ENCODE assay signal across 1 cellular context in the genomic region with DNA sequence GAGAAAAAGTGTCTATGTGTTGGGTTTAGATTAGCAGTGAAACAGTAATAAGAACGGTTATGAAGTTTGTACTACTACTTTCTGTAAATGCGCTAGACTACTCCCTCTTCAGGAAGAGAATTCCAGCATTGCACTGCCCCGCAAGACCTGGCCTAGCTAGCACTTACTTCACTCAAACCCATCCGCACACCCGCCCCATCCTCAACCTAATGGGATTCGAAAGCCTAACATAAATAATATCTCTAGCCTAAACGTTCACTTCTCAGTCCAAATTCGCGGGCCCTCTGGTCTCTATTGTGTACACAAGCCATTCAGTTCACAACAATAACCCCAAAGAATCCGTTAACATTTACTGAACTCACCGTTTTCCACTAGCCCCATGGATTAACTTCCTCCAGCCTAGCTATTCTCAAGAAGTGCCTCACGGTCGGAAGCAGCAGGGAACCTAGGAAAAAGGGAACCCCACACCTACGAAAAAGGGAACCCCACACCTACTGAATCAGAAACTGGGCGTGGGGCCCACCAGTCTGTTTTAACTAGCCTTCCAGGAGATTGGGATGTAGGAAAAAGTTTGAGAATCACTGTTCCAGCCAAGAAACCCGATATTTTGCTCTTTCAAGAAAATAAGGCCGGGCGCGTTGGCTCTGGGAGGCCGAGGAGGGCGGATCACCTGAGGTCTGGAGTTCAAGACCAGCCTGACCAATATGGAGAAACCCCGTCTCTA.
TF ChIP-seq lines count a peak whose summit lies in the region.

No MANE protein-coding gene starts in this region.

TF ChIP-seq in K562, 482 proteins besides CTCF, POLR2A, EP300 and RAD21 (continued from another document and continues in another):
- TF ChIP-seq ZNF696 (CRISPR knock-in tag; conservative IDR thresholded peaks at IDR 0.05): no peak
- TF ChIP-seq NFYB (IDR thresholded peaks at IDR 0.05; ENCODE audit: extremely low read depth, insufficient read length): no peak
- TF ChIP-seq ZNF253 (CRISPR knock-in tag; conservative IDR thresholded peaks at IDR 0.05): no peak
- no peak for TF ChIP-seq RFX5 (IDR thresholded peaks at IDR 0.05; ENCODE audit: low read depth, low read length)
- TF ChIP-seq RB1 (IDR thresholded peaks at IDR 0.05; ENCODE audit: low read depth): no peak
- TF ChIP-seq, protein P1, sequence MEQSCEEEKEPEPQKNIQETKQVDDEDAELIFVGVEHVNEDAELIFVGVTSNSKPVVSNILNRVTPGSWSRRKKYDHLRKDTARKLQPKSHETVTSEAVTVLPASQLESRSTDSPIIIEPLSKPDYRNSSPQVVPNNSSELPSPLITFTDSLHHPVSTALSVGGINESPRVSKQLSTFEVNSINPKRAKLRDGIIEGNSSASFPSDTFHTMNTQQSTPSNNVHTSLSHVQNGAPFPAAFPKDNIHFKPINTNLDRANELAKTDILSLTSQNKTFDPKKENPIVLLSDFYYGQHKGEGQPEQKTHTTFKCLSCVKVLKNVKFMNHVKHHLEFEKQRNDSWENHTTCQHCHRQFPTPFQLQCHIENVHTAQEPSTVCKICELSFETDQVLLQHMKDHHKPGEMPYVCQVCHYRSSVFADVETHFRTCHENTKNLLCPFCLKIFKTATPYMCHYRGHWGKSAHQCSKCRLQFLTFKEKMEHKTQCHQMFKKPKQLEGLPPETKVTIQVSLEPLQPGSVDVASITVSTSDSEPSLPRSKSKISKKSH (CRISPR knock-in tag; IDR thresholded peaks at IDR 0.05): no peak
- TF ChIP-seq MYC (IDR thresholded peaks at IDR 0.05; ENCODE audit: low read depth, low read length): no peak; the same call in 1 of the 2 replicates
- TF ChIP-seq MYC (CRISPR knock-in tag; IDR thresholded peaks at IDR 0.05; ENCODE audit: borderline replicate concordance, low read depth): no peak
- 0 out of 4 replicates have a peak, but pooled peaks of 1 of the 2 experiments have one; percentile 12 for TF ChIP-seq ARNT (IDR thresholded peaks at IDR 0.05)
- TF ChIP-seq, protein P2, sequence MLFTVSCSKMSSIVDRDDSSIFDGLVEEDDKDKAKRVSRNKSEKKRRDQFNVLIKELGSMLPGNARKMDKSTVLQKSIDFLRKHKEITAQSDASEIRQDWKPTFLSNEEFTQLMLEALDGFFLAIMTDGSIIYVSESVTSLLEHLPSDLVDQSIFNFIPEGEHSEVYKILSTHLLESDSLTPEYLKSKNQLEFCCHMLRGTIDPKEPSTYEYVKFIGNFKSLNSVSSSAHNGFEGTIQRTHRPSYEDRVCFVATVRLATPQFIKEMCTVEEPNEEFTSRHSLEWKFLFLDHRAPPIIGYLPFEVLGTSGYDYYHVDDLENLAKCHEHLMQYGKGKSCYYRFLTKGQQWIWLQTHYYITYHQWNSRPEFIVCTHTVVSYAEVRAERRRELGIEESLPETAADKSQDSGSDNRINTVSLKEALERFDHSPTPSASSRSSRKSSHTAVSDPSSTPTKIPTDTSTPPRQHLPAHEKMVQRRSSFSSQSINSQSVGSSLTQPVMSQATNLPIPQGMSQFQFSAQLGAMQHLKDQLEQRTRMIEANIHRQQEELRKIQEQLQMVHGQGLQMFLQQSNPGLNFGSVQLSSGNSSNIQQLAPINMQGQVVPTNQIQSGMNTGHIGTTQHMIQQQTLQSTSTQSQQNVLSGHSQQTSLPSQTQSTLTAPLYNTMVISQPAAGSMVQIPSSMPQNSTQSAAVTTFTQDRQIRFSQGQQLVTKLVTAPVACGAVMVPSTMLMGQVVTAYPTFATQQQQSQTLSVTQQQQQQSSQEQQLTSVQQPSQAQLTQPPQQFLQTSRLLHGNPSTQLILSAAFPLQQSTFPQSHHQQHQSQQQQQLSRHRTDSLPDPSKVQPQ (CRISPR knock-in tag; IDR thresholded peaks at IDR 0.05; ENCODE audit: borderline replicate concordance): no peak
- TF ChIP-seq EZH2 (IDR thresholded peaks at IDR 0.05; ENCODE audit: borderline replicate concordance, low read depth, low read length): no peak
- TF ChIP-seq RBM17 (IDR thresholded peaks at IDR 0.05; ENCODE audit: borderline replicate concordance, low read depth, low read length): no peak
- TF ChIP-seq, protein P3, sequence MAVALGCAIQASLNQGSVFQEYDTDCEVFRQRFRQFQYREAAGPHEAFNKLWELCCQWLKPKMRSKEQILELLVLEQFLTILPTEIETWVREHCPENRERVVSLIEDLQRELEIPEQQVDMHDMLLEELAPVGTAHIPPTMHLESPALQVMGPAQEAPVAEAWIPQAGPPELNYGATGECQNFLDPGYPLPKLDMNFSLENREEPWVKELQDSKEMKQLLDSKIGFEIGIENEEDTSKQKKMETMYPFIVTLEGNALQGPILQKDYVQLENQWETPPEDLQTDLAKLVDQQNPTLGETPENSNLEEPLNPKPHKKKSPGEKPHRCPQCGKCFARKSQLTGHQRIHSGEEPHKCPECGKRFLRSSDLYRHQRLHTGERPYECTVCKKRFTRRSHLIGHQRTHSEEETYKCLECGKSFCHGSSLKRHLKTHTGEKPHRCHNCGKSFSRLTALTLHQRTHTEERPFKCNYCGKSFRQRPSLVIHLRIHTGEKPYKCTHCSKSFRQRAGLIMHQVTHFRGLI (CRISPR knock-in tag; IDR thresholded peaks at IDR 0.05): no peak
- TF ChIP-seq, protein P4, sequence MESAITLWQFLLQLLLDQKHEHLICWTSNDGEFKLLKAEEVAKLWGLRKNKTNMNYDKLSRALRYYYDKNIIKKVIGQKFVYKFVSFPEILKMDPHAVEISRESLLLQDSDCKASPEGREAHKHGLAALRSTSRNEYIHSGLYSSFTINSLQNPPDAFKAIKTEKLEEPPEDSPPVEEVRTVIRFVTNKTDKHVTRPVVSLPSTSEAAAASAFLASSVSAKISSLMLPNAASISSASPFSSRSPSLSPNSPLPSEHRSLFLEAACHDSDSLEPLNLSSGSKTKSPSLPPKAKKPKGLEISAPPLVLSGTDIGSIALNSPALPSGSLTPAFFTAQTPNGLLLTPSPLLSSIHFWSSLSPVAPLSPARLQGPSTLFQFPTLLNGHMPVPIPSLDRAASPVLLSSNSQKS (CRISPR knock-in tag; IDR thresholded peaks at IDR 0.05): no peak
- no peak for TF ChIP-seq SRSF1 (IDR thresholded peaks at IDR 0.05; ENCODE audit: low read depth, low read length)
- TF ChIP-seq ZFX (CRISPR knock-in tag; IDR thresholded peaks at IDR 0.05): peak; percentile 67
- no peak; the same call in 1 of the 2 replicates for TF ChIP-seq SMARCA5 (IDR thresholded peaks at IDR 0.05)
- TF ChIP-seq KAT7 (CRISPR knock-in tag; IDR thresholded peaks at IDR 0.05; ENCODE audit: borderline replicate concordance): no peak
- no peak for TF ChIP-seq BDP1 (IDR thresholded peaks at IDR 0.05; ENCODE audit: insufficient read depth, insufficient read length)
- TF ChIP-seq SRSF3 (IDR thresholded peaks at IDR 0.05; ENCODE audit: insufficient read depth, low read length): no peak
- TF ChIP-seq GATA2 (CRISPR knock-in tag; IDR thresholded peaks at IDR 0.05): no peak
- TF ChIP-seq, protein P5, sequence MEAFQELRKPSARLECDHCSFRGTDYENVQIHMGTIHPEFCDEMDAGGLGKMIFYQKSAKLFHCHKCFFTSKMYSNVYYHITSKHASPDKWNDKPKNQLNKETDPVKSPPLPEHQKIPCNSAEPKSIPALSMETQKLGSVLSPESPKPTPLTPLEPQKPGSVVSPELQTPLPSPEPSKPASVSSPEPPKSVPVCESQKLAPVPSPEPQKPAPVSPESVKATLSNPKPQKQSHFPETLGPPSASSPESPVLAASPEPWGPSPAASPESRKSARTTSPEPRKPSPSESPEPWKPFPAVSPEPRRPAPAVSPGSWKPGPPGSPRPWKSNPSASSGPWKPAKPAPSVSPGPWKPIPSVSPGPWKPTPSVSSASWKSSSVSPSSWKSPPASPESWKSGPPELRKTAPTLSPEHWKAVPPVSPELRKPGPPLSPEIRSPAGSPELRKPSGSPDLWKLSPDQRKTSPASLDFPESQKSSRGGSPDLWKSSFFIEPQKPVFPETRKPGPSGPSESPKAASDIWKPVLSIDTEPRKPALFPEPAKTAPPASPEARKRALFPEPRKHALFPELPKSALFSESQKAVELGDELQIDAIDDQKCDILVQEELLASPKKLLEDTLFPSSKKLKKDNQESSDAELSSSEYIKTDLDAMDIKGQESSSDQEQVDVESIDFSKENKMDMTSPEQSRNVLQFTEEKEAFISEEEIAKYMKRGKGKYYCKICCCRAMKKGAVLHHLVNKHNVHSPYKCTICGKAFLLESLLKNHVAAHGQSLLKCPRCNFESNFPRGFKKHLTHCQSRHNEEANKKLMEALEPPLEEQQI (IDR thresholded peaks at IDR 0.05): no peak
- TF ChIP-seq STAT5B (CRISPR knock-in tag; IDR thresholded peaks at IDR 0.05): no peak
- no peak for TF ChIP-seq ZNF764 (CRISPR knock-in tag; IDR thresholded peaks at IDR 0.05; ENCODE audit: low read depth)
- TF ChIP-seq ILF3 (IDR thresholded peaks at IDR 0.05; ENCODE audit: borderline replicate concordance): no peak
- no peak for TF ChIP-seq TEAD1 (CRISPR knock-in tag; IDR thresholded peaks at IDR 0.05)
- TF ChIP-seq SMARCA4 (IDR thresholded peaks at IDR 0.05): no peak
- TF ChIP-seq RBM22 (IDR thresholded peaks at IDR 0.05; ENCODE audit: low read depth, low read length, poor library complexity, severe bottlenecking): no peak
- no peak for TF ChIP-seq HNRNPK (IDR thresholded peaks at IDR 0.05; ENCODE audit: low read depth, low read length, poor library complexity, severe bottlenecking)
- TF ChIP-seq GATAD2B (IDR thresholded peaks at IDR 0.05; ENCODE audit: borderline replicate concordance): no peak
- no peak for TF ChIP-seq PURB (CRISPR knock-in tag; IDR thresholded peaks at IDR 0.05; ENCODE audit: low read depth)
- TF ChIP-seq, protein P6, sequence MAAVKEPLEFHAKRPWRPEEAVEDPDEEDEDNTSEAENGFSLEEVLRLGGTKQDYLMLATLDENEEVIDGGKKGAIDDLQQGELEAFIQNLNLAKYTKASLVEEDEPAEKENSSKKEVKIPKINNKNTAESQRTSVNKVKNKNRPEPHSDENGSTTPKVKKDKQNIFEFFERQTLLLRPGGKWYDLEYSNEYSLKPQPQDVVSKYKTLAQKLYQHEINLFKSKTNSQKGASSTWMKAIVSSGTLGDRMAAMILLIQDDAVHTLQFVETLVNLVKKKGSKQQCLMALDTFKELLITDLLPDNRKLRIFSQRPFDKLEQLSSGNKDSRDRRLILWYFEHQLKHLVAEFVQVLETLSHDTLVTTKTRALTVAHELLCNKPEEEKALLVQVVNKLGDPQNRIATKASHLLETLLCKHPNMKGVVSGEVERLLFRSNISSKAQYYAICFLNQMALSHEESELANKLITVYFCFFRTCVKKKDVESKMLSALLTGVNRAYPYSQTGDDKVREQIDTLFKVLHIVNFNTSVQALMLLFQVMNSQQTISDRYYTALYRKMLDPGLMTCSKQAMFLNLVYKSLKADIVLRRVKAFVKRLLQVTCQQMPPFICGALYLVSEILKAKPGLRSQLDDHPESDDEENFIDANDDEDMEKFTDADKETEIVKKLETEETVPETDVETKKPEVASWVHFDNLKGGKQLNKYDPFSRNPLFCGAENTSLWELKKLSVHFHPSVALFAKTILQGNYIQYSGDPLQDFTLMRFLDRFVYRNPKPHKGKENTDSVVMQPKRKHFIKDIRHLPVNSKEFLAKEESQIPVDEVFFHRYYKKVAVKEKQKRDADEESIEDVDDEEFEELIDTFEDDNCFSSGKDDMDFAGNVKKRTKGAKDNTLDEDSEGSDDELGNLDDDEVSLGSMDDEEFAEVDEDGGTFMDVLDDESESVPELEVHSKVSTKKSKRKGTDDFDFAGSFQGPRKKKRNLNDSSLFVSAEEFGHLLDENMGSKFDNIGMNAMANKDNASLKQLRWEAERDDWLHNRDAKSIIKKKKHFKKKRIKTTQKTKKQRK (IDR thresholded peaks at IDR 0.05; ENCODE audit: borderline replicate concordance, low read depth, low read length): no peak
- no peak for TF ChIP-seq CSDE1 (IDR thresholded peaks at IDR 0.05)
- no peak for TF ChIP-seq ZNF778 (CRISPR knock-in tag; IDR thresholded peaks at IDR 0.05)
- no peak for TF ChIP-seq KDM4B (IDR thresholded peaks at IDR 0.05; ENCODE audit: borderline replicate concordance in 2 of 2, low read depth in 1 of 2)
- no peak for TF ChIP-seq ZNF263 (CRISPR knock-in tag; IDR thresholded peaks at IDR 0.05; ENCODE audit: borderline replicate concordance)
- no peak for TF ChIP-seq ZNF3 (CRISPR knock-in tag; IDR thresholded peaks at IDR 0.05)
- TF ChIP-seq ZBTB8A (IDR thresholded peaks at IDR 0.05; ENCODE audit: partially characterized antibody): no peak
- TF ChIP-seq MIER1 (IDR thresholded peaks at IDR 0.05; ENCODE audit: low read depth): no peak
- TF ChIP-seq, protein P7, sequence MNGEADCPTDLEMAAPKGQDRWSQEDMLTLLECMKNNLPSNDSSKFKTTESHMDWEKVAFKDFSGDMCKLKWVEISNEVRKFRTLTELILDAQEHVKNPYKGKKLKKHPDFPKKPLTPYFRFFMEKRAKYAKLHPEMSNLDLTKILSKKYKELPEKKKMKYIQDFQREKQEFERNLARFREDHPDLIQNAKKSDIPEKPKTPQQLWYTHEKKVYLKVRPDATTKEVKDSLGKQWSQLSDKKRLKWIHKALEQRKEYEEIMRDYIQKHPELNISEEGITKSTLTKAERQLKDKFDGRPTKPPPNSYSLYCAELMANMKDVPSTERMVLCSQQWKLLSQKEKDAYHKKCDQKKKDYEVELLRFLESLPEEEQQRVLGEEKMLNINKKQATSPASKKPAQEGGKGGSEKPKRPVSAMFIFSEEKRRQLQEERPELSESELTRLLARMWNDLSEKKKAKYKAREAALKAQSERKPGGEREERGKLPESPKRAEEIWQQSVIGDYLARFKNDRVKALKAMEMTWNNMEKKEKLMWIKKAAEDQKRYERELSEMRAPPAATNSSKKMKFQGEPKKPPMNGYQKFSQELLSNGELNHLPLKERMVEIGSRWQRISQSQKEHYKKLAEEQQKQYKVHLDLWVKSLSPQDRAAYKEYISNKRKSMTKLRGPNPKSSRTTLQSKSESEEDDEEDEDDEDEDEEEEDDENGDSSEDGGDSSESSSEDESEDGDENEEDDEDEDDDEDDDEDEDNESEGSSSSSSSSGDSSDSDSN (IDR thresholded peaks at IDR 0.05; ENCODE audit: borderline replicate concordance in 1 of 2, low read depth in 2 of 2, low read length in 2 of 2): peak in 1 of 2 experiments; percentile 8; a peak in 1 of 4 replicates
- no peak for TF ChIP-seq RBM15 (IDR thresholded peaks at IDR 0.05; ENCODE audit: insufficient read depth, low read length)
- TF ChIP-seq, protein P8, sequence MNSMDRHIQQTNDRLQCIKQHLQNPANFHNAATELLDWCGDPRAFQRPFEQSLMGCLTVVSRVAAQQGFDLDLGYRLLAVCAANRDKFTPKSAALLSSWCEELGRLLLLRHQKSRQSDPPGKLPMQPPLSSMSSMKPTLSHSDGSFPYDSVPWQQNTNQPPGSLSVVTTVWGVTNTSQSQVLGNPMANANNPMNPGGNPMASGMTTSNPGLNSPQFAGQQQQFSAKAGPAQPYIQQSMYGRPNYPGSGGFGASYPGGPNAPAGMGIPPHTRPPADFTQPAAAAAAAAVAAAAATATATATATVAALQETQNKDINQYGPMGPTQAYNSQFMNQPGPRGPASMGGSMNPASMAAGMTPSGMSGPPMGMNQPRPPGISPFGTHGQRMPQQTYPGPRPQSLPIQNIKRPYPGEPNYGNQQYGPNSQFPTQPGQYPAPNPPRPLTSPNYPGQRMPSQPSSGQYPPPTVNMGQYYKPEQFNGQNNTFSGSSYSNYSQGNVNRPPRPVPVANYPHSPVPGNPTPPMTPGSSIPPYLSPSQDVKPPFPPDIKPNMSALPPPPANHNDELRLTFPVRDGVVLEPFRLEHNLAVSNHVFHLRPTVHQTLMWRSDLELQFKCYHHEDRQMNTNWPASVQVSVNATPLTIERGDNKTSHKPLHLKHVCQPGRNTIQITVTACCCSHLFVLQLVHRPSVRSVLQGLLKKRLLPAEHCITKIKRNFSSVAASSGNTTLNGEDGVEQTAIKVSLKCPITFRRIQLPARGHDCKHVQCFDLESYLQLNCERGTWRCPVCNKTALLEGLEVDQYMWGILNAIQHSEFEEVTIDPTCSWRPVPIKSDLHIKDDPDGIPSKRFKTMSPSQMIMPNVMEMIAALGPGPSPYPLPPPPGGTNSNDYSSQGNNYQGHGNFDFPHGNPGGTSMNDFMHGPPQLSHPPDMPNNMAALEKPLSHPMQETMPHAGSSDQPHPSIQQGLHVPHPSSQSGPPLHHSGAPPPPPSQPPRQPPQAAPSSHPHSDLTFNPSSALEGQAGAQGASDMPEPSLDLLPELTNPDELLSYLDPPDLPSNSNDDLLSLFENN (IDR thresholded peaks at IDR 0.05; ENCODE audit: low read depth in 2 of 2, low read length in 2 of 2): 0 out of 4 replicates have a peak, but pooled peaks of 1 of the 2 experiments have one; percentile 26
